Comparison of ENCODE assay signal across 1 cellular context in the genomic region with DNA sequence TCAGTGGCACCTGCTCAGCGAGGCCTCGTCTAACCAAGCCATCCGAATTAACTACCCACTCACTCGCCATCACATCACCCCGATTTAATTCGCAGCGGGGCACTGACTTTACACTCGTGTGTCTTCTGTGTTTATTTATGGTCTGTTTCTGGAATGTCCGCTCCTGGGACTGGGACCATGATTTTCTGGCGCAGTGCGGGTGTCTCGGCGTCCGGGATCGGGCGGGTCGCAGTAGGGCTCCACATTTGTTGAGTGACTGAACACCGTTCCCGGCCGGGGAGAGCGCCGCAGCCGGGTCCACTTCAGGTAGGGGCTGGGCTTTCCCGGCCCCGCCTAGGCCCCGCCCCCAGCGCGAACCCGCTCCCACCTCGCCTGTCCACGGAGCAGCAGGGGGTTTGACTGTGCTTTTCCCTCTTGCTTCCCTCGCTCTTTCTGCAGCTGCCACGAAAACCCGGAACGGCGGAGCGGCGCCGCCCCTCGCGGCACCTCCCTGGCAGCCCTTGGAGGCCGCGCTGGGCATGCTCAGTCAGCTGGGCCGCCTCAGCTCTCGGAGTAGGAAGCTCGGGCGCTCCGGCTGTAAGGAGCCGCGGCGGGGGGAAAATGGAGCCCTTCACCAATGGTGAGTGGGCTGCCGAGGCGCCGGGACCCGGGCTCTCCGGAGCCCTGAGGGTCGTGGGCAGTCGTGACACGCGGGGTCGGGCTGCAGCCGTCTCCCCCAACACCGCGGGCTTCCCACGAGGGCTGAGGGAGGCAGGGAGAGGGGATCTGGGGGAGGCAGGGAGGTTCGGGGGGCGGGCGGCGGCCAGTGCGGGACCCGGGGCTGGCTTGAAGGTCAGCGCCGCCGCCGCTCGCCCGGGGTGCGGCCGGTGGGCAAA.
TF ChIP-seq lines count a peak whose summit lies in the region.

A gene (plus strand): TSS at position 525 of the 875 bp plus-strand sequence. CDS start 76 bp downstream, at position 601.

TF ChIP-seq in HepG2, 621 proteins besides CTCF, POLR2A, EP300 and RAD21 (continued from another document and continues in another):
- no peak; the same call in 1 of the 2 replicates for TF ChIP-seq TP53 (CRISPR knock-in tag; conservative IDR thresholded peaks at IDR 0.05)
- no peak for TF ChIP-seq NCOA5 (CRISPR knock-in tag; IDR thresholded peaks at IDR 0.05)
- TF ChIP-seq, protein P1, sequence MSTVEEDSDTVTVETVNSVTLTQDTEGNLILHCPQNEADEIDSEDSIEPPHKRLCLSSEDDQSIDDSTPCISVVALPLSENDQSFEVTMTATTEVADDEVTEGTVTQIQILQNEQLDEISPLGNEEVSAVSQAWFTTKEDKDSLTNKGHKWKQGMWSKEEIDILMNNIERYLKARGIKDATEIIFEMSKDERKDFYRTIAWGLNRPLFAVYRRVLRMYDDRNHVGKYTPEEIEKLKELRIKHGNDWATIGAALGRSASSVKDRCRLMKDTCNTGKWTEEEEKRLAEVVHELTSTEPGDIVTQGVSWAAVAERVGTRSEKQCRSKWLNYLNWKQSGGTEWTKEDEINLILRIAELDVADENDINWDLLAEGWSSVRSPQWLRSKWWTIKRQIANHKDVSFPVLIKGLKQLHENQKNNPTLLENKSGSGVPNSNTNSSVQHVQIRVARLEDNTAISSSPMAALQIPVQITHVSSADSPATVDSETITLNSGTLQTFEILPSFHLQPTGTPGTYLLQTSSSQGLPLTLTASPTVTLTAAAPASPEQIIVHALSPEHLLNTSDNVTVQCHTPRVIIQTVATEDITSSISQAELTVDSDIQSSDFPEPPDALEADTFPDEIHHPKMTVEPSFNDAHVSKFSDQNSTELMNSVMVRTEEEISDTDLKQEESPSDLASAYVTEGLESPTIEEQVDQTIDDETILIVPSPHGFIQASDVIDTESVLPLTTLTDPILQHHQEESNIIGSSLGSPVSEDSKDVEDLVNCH (CRISPR knock-in tag; IDR thresholded peaks at IDR 0.05), result no peak
- no peak for TF ChIP-seq ZNF136 (CRISPR knock-in tag; IDR thresholded peaks at IDR 0.05; ENCODE audit: low read depth)
- TF ChIP-seq, protein P2, sequence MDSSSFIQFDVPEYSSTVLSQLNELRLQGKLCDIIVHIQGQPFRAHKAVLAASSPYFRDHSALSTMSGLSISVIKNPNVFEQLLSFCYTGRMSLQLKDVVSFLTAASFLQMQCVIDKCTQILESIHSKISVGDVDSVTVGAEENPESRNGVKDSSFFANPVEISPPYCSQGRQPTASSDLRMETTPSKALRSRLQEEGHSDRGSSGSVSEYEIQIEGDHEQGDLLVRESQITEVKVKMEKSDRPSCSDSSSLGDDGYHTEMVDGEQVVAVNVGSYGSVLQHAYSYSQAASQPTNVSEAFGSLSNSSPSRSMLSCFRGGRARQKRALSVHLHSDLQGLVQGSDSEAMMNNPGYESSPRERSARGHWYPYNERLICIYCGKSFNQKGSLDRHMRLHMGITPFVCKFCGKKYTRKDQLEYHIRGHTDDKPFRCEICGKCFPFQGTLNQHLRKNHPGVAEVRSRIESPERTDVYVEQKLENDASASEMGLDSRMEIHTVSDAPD (CRISPR knock-in tag; IDR thresholded peaks at IDR 0.05), result no peak
- TF ChIP-seq NCOA2 (CRISPR knock-in tag; IDR thresholded peaks at IDR 0.05), result peak; percentile 45; the same call in 1 of the 2 replicates
- no peak for TF ChIP-seq FOXA1 (IDR thresholded peaks at IDR 0.05)
- TF ChIP-seq FOXA1 (CRISPR knock-in tag; IDR thresholded peaks at IDR 0.05), result peak; percentile 70
- no peak for TF ChIP-seq ZNF354B (CRISPR knock-in tag; IDR thresholded peaks at IDR 0.05)
- TF ChIP-seq RARG (CRISPR knock-in tag; IDR thresholded peaks at IDR 0.05; ENCODE audit: low read depth), result no peak
- TF ChIP-seq MED8 (CRISPR knock-in tag; IDR thresholded peaks at IDR 0.05; ENCODE audit: insufficient replicate concordance), result no peak
- TF ChIP-seq ZNF780A (CRISPR knock-in tag; IDR thresholded peaks at IDR 0.05), result no peak; the same call in 1 of the 2 replicates
- TF ChIP-seq, protein P3, sequence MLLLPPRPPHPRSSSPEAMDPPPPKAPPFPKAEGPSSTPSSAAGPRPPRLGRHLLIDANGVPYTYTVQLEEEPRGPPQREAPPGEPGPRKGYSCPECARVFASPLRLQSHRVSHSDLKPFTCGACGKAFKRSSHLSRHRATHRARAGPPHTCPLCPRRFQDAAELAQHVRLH (CRISPR knock-in tag; IDR thresholded peaks at IDR 0.05; ENCODE audit: borderline replicate concordance, low read depth), result peak; percentile 47; the same call in 1 of the 2 replicates
- no peak for TF ChIP-seq ARNT (IDR thresholded peaks at IDR 0.05)
- TF ChIP-seq KLF15 (CRISPR knock-in tag; IDR thresholded peaks at IDR 0.05; ENCODE audit: borderline replicate concordance), result peak; percentile 28; the same call in 1 of the 2 replicates
- no peak for TF ChIP-seq RFX3 (CRISPR knock-in tag; IDR thresholded peaks at IDR 0.05)
- no peak for TF ChIP-seq RAD51 (IDR thresholded peaks at IDR 0.05; ENCODE audit: borderline replicate concordance)
- TF ChIP-seq, protein P4, sequence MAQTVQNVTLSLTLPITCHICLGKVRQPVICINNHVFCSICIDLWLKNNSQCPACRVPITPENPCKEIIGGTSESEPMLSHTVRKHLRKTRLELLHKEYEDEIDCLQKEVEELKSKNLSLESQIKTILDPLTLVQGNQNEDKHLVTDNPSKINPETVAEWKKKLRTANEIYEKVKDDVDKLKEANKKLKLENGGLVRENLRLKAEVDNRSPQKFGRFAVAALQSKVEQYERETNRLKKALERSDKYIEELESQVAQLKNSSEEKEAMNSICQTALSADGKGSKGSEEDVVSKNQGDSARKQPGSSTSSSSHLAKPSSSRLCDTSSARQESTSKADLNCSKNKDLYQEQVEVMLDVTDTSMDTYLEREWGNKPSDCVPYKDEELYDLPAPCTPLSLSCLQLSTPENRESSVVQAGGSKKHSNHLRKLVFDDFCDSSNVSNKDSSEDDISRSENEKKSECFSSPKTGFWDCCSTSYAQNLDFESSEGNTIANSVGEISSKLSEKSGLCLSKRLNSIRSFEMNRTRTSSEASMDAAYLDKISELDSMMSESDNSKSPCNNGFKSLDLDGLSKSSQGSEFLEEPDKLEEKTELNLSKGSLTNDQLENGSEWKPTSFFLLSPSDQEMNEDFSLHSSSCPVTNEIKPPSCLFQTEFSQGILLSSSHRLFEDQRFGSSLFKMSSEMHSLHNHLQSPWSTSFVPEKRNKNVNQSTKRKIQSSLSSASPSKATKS (CRISPR knock-in tag; IDR thresholded peaks at IDR 0.05), result 0 out of 2 replicates have a peak, but pooled peaks have one; percentile 53
- TF ChIP-seq, protein P5, sequence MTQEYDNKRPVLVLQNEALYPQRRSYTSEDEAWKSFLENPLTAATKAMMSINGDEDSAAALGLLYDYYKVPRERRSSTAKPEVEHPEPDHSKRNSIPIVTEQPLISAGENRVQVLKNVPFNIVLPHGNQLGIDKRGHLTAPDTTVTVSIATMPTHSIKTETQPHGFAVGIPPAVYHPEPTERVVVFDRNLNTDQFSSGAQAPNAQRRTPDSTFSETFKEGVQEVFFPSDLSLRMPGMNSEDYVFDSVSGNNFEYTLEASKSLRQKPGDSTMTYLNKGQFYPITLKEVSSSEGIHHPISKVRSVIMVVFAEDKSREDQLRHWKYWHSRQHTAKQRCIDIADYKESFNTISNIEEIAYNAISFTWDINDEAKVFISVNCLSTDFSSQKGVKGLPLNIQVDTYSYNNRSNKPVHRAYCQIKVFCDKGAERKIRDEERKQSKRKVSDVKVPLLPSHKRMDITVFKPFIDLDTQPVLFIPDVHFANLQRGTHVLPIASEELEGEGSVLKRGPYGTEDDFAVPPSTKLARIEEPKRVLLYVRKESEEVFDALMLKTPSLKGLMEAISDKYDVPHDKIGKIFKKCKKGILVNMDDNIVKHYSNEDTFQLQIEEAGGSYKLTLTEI (CRISPR knock-in tag; conservative IDR thresholded peaks at IDR 0.05), result no peak
- TF ChIP-seq XRCC5 (optimal IDR thresholded peaks at IDR 0.05; ENCODE audit: low read length), result peak; percentile 94
- TF ChIP-seq BORCS8-MEF2B (CRISPR knock-in tag; IDR thresholded peaks at IDR 0.05), result peak; percentile 48; the same call in 1 of the 2 replicates
- TF ChIP-seq, protein P6, sequence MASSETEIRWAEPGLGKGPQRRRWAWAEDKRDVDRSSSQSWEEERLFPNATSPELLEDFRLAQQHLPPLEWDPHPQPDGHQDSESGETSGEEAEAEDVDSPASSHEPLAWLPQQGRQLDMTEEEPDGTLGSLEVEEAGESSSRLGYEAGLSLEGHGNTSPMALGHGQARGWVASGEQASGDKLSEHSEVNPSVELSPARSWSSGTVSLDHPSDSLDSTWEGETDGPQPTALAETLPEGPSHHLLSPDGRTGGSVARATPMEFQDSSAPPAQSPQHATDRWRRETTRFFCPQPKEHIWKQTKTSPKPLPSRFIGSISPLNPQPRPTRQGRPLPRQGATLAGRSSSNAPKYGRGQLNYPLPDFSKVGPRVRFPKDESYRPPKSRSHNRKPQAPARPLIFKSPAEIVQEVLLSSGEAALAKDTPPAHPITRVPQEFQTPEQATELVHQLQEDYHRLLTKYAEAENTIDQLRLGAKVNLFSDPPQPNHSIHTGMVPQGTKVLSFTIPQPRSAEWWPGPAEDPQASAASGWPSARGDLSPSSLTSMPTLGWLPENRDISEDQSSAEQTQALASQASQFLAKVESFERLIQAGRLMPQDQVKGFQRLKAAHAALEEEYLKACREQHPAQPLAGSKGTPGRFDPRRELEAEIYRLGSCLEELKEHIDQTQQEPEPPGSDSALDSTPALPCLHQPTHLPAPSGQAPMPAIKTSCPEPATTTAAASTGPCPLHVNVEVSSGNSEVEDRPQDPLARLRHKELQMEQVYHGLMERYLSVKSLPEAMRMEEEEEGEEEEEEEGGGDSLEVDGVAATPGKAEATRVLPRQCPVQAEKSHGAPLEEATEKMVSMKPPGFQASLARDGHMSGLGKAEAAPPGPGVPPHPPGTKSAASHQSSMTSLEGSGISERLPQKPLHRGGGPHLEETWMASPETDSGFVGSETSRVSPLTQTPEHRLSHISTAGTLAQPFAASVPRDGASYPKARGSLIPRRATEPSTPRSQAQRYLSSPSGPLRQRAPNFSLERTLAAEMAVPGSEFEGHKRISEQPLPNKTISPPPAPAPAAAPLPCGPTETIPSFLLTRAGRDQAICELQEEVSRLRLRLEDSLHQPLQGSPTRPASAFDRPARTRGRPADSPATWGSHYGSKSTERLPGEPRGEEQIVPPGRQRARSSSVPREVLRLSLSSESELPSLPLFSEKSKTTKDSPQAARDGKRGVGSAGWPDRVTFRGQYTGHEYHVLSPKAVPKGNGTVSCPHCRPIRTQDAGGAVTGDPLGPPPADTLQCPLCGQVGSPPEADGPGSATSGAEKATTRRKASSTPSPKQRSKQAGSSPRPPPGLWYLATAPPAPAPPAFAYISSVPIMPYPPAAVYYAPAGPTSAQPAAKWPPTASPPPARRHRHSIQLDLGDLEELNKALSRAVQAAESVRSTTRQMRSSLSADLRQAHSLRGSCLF (CRISPR knock-in tag; IDR thresholded peaks at IDR 0.05; ENCODE audit: borderline replicate concordance), result no peak; the same call in 1 of the 2 replicates
- no peak for TF ChIP-seq MAFF (IDR thresholded peaks at IDR 0.05; ENCODE audit: low read depth, low read length)
- no peak for TF ChIP-seq ZNF543 (CRISPR knock-in tag; IDR thresholded peaks at IDR 0.05)
- TF ChIP-seq, protein P7, sequence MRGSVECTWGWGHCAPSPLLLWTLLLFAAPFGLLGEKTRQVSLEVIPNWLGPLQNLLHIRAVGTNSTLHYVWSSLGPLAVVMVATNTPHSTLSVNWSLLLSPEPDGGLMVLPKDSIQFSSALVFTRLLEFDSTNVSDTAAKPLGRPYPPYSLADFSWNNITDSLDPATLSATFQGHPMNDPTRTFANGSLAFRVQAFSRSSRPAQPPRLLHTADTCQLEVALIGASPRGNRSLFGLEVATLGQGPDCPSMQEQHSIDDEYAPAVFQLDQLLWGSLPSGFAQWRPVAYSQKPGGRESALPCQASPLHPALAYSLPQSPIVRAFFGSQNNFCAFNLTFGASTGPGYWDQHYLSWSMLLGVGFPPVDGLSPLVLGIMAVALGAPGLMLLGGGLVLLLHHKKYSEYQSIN (CRISPR knock-in tag; IDR thresholded peaks at IDR 0.05; ENCODE audit: borderline replicate concordance), result no peak
- TF ChIP-seq ZNF530 (CRISPR knock-in tag; IDR thresholded peaks at IDR 0.05; ENCODE audit: low read depth), result no peak
- peak; percentile 31 for TF ChIP-seq AGO2 (optimal IDR thresholded peaks at IDR 0.05; ENCODE audit: low read depth, low read length)
- peak; percentile 77 for TF ChIP-seq SALL1 (CRISPR knock-in tag; IDR thresholded peaks at IDR 0.05)
- no peak for TF ChIP-seq SATB2 (CRISPR knock-in tag; IDR thresholded peaks at IDR 0.05)
- TF ChIP-seq ZFP1 (CRISPR knock-in tag; IDR thresholded peaks at IDR 0.05), result no peak; the same call in 1 of the 2 replicates
- no peak for TF ChIP-seq MTA3 (CRISPR knock-in tag; IDR thresholded peaks at IDR 0.05)
- no peak for TF ChIP-seq EZH2 (conservative IDR thresholded peaks at IDR 0.05; ENCODE audit: low read depth, low read length)
- no peak for TF ChIP-seq JARID2 (CRISPR knock-in tag; IDR thresholded peaks at IDR 0.05; ENCODE audit: insufficient replicate concordance)
- no peak for TF ChIP-seq ZNF615 (CRISPR knock-in tag; IDR thresholded peaks at IDR 0.05; ENCODE audit: borderline replicate concordance)
- TF ChIP-seq ZNF3 (CRISPR knock-in tag; IDR thresholded peaks at IDR 0.05), result no peak
- TF ChIP-seq, protein P8, sequence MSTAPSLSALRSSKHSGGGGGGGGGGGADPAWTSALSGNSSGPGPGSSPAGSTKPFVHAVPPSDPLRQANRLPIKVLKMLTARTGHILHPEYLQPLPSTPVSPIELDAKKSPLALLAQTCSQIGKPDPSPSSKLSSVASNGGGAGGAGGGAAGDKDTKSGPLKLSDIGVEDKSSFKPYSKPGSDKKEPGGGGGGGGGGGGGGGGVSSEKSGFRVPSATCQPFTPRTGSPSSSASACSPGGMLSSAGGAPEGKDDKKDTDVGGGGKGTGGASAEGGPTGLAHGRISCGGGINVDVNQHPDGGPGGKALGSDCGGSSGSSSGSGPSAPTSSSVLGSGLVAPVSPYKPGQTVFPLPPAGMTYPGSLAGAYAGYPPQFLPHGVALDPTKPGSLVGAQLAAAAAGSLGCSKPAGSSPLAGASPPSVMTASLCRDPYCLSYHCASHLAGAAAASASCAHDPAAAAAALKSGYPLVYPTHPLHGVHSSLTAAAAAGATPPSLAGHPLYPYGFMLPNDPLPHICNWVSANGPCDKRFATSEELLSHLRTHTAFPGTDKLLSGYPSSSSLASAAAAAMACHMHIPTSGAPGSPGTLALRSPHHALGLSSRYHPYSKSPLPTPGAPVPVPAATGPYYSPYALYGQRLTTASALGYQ (CRISPR knock-in tag; IDR thresholded peaks at IDR 0.05), result no peak; the same call in 1 of the 2 replicates
- no peak for TF ChIP-seq IKZF4 (CRISPR knock-in tag; IDR thresholded peaks at IDR 0.05; ENCODE audit: borderline replicate concordance, low read depth, not compliant biosample characterization)
- no peak for TF ChIP-seq CENPT (CRISPR knock-in tag; IDR thresholded peaks at IDR 0.05; ENCODE audit: low read depth)
- no peak for TF ChIP-seq EHMT2 (IDR thresholded peaks at IDR 0.05; ENCODE audit: borderline replicate concordance, low read depth, low read length)
- no peak for TF ChIP-seq CHD2 (IDR thresholded peaks at IDR 0.05; ENCODE audit: low read depth, low read length)
- TF ChIP-seq LCORL (IDR thresholded peaks at IDR 0.05), result no peak
- no peak; the same call in 1 of the 2 replicates for TF ChIP-seq LCORL (CRISPR knock-in tag; IDR thresholded peaks at IDR 0.05)
- TF ChIP-seq HDAC1 (CRISPR knock-in tag; IDR thresholded peaks at IDR 0.05), result peak; percentile 86
